Comparison of ENCODE assay signal across 12 cellular contexts in genomic region chr16:27769561-27770222, GRCh38.
DNase-seq lines count a peak whose midpoint lies in the region; ATAC-seq and TF ChIP-seq lines count a peak whose summit lies in the region.
"Had no signal": no experiment of that assay in that cellular context is flagged by ENCODE, and none has a peak within 500 bp of the region (broad histone marks: within the 10 kb centered on the region; RNA-seq: fewer than 3 reads in every experiment).

No MANE protein-coding gene starts in this region.

- ATAC-seq in lower lobe of right lung (no peak), GM19395 (IDR thresholded peaks at IDR 0.05; ENCODE audit: unreplicated experiment) (no peak), GM21528 (IDR thresholded peaks at IDR 0.05; ENCODE audit: low FRiP score, unreplicated experiment) (no peak)

- TF ChIP-seq CTCF in astrocyte of the spinal cord (IDR thresholded peaks at IDR 0.05; ENCODE audit: low read depth, low read length) (no peak), lower lobe of right lung (IDR thresholded peaks at IDR 0.05) (no peak)

- CTCF ChIA-PET in HEK293T (lab: Yijun Ruan, JAX), result interaction anchor here (0.6 kb wide), 1 partner anchor 10 kb away, joined by 3 read pairs; no protein-coding TSS in a partner anchor

- no peaks in the 10 kb centered on the region for H3K9me3 ChIP-seq in lower lobe of right lung
- H3K9me3 ChIP-seq: esophagus squamous epithelium had no signal

- H3K36me3 ChIP-seq in lower lobe of right lung, result peaks cover 74% of the 10 kb centered on the region
- H3K36me3 ChIP-seq: cardiac muscle cell had no signal

- H3K27me3 ChIP-seq in lower lobe of right lung (ENCODE audit: low read depth), result no peaks in the 10 kb centered on the region
- H3K27me3 ChIP-seq: cardiac muscle cell, esophagus squamous epithelium had no signal

- intact Hi-C loops in lower lobe of right lung (cut with DNase I), result no loop called here

- POLR2A ChIA-PET in HEK293T (lab: Yijun Ruan, JAX), result no interaction called here

- in situ Hi-C loops in ACHN (cut with HindIII; ENCODE audit: low pct_ligation_motif_present, low pct_unique_long_range_greater_than_20kb, low sequenced_read_pairs), result no loop called here
- in situ Hi-C loops in astrocyte of the spinal cord (cut with HindIII; ENCODE audit: low sequenced_read_pairs), result no loop called here

- peak; percentile 99 for DNase-seq in ACHN
- DNase-seq in HS-27A (ENCODE audit: low read depth), result peak; percentile 57
- peak; percentile 94 for DNase-seq in astrocyte of the spinal cord (ENCODE audit: low read depth, low spot score)
- DNase-seq in lower lobe of right lung, result peak; percentile 24
- DNase-seq in superior temporal gyrus (ENCODE audit: extremely low spot score), result no peak
- DNase-seq in HEK293T (ENCODE audit: extremely low spot score), result no peak
- DNase-seq: activated CD8-positive, alpha-beta memory T cell treated with anti-CD3 and anti-CD28 coated beads, Interleukin-2, amount 50 U/mL, for 48 hours; esophagus squamous epithelium; stimulated activated CD4-positive, alpha-beta T cell treated with anti-CD3 and anti-CD28 coated beads, Interleukin-4, amount 100 ng/mL, for 1 hour had no signal

- H3K4me1 ChIP-seq in lower lobe of right lung, result no peaks in the 10 kb centered on the region
- H3K4me1 ChIP-seq: esophagus squamous epithelium had no signal

- H3K27ac ChIP-seq in lower lobe of right lung, result no peak overlapping the region
- H3K27ac ChIP-seq: cardiac muscle cell, esophagus squamous epithelium had no signal

- H3K4me3 ChIP-seq in astrocyte of the spinal cord (ENCODE audit: low read depth, low read length) (no peak overlapping the region), lower lobe of right lung (no peak overlapping the region)
- H3K4me3 ChIP-seq: cardiac muscle cell, esophagus squamous epithelium had no signal

TF ChIP-seq in HEK293T, 16 proteins besides CTCF, POLR2A, EP300 and RAD21:
- TF ChIP-seq CTBP1 (IDR thresholded peaks at IDR 0.05; ENCODE audit: borderline replicate concordance), result no peak
- TF ChIP-seq ZNF384 (IDR thresholded peaks at IDR 0.05), result no peak
- no peak for TF ChIP-seq FOXK2 (IDR thresholded peaks at IDR 0.05)
- TF ChIP-seq SP1 (IDR thresholded peaks at IDR 0.05), result no peak
- no peak for TF ChIP-seq BHLHE40 (IDR thresholded peaks at IDR 0.05; ENCODE audit: borderline replicate concordance)
- no peak for TF ChIP-seq LEF1 (IDR thresholded peaks at IDR 0.05; ENCODE audit: borderline replicate concordance)

Comparison
In these comparisons a context has a peak if more than half of its experiments do, and no peak if none do; other contexts are left out.
1. DNase-seq: peak in ACHN (single experiment), HS-27A (single experiment), astrocyte of the spinal cord (single experiment) and lower lobe of right lung (single experiment); none in superior temporal gyrus (single experiment) and HEK293T (single experiment).